In the genomic region with DNA sequence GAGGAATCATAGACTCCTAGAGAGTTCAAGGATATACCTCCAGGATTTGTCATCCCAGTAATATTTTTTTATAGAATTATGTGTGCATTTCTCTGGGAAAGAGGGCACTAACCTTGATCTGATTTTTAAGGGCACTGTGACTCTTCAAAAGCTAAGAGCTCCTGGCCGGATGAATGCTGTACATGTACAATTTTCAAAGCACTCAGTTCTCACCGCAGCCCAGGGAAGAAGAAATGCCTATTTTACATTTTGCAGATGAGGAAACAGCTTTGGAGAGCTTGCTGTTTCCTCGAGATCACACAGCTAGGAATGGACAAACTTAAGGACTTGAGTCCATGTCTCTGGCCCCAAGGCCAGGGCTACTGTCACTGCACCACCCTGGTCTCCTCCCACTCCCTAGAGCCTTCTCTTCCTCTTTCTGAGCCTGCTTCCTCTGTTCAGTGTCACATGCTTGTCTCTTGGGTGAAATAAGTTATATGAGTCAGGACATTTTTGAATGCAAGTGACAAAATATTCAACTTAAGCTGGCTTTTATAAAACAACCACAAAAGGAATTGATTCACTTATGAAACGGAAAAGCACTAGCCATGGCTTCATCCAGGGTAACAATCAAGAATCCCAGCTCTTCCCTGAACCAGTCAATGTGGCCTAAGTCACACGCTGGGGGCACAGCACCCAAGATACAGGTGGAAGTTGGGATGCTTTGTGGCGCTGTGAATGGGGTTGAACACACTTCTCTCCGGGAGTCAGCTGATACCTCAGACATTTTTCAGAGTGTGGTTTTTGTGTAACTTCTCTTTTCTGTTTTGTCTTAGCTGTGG, we compare ENCODE assay signal across 1 cellular context.
TF ChIP-seq lines count a peak whose summit lies in the region.

No MANE protein-coding gene starts in this region.

TF ChIP-seq in K562, 482 proteins besides CTCF, POLR2A, EP300 and RAD21 (continued from another document and continues in another):
- TF ChIP-seq, protein P1, sequence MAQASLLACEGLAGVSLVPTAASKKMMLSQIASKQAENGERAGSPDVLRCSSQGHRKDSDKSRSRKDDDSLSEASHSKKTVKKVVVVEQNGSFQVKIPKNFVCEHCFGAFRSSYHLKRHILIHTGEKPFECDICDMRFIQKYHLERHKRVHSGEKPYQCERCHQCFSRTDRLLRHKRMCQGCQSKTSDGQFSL (CRISPR knock-in tag; IDR thresholded peaks at IDR 0.05): no peak
- TF ChIP-seq, protein P1 (tag; IDR thresholded peaks at IDR 0.05): no peak
- TF ChIP-seq FOXK2 (conservative IDR thresholded peaks at IDR 0.05 in 1 of 2, IDR thresholded peaks at IDR 0.05 in 1 of 2; ENCODE audit: low read depth in 2 of 2) (no peak), ZNF24 (IDR thresholded peaks at IDR 0.05) (no peak), ZNF76 (CRISPR knock-in tag; IDR thresholded peaks at IDR 0.05; ENCODE audit: borderline replicate concordance) (peak; percentile 18; the same call in 1 of the 2 replicates), ZNF57 (CRISPR knock-in tag; IDR thresholded peaks at IDR 0.05) (no peak), TAF9B (IDR thresholded peaks at IDR 0.05; ENCODE audit: partially characterized antibody) (no peak), BCL6 (CRISPR knock-in tag; IDR thresholded peaks at IDR 0.05) (no peak), JUNB (CRISPR knock-in tag; conservative IDR thresholded peaks at IDR 0.05) (no peak), CAMTA2 (CRISPR knock-in tag; conservative IDR thresholded peaks at IDR 0.05) (0 out of 2 replicates have a peak, but pooled peaks have one; percentile 51), MTF1 (CRISPR knock-in tag; IDR thresholded peaks at IDR 0.05; ENCODE audit: borderline replicate concordance) (no peak), SP1 (CRISPR knock-in tag; IDR thresholded peaks at IDR 0.05) (no peak), SNIP1 (IDR thresholded peaks at IDR 0.05; ENCODE audit: low read depth) (no peak), HDAC6 (IDR thresholded peaks at IDR 0.05; ENCODE audit: low read depth, low read length) (no peak), TAF7 (tag; IDR thresholded peaks at IDR 0.05) (0 out of 2 replicates have a peak, but pooled peaks have one; percentile 5), SETDB1 (IDR thresholded peaks at IDR 0.05; ENCODE audit: low read length) (no peak), MAFK (IDR thresholded peaks at IDR 0.05; ENCODE audit: low read length) (0 out of 2 replicates have a peak, but pooled peaks have one; percentile 3), C11orf30 (IDR thresholded peaks at IDR 0.05; ENCODE audit: low read depth) (peak; percentile 31; the same call in 1 of the 2 replicates), ZFP1 (CRISPR knock-in tag; IDR thresholded peaks at IDR 0.05) (peak; percentile 8; the same call in 1 of the 2 replicates), ETV6 (IDR thresholded peaks at IDR 0.05; ENCODE audit: borderline replicate concordance in 1 of 2, low read depth in 2 of 2, low read length in 1 of 2) (peak; percentile 73 to 79; a peak in 3 of 4 replicates), ETV6 (CRISPR knock-in tag; IDR thresholded peaks at IDR 0.05; ENCODE audit: borderline replicate concordance) (no peak), KLF6 (CRISPR knock-in tag; IDR thresholded peaks at IDR 0.05; ENCODE audit: borderline replicate concordance) (peak; percentile 85), HMGN3 (IDR thresholded peaks at IDR 0.05; ENCODE audit: borderline replicate concordance, extremely low read depth, insufficient read length, low read depth, low read length) (no peak), YBX1 (IDR thresholded peaks at IDR 0.05) (no peak), SIX5 (IDR thresholded peaks at IDR 0.05; ENCODE audit: borderline replicate concordance in 1 of 2, insufficient read depth in 1 of 2, low read depth in 1 of 2, low read length in 2 of 2) (no peak), RB1 (IDR thresholded peaks at IDR 0.05; ENCODE audit: low read depth) (no peak)
- TF ChIP-seq, protein P2, sequence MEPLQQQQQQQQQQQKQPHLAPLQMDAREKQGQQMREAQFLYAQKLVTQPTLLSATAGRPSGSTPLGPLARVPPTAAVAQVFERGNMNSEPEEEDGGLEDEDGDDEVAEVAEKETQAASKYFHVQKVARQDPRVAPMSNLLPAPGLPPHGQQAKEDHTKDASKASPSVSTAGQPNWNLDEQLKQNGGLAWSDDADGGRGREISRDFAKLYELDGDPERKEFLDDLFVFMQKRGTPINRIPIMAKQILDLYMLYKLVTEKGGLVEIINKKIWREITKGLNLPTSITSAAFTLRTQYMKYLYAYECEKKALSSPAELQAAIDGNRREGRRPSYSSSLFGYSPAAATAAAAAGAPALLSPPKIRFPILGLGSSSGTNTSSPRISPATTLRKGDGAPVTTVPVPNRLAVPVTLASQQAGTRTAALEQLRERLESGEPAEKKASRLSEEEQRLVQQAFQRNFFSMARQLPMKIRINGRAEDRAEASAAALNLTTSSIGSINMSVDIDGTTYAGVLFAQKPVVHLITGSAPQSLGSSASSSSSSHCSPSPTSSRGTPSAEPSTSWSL (CRISPR knock-in tag; IDR thresholded peaks at IDR 0.05; ENCODE audit: borderline replicate concordance): no peak
- TF ChIP-seq, protein P3, sequence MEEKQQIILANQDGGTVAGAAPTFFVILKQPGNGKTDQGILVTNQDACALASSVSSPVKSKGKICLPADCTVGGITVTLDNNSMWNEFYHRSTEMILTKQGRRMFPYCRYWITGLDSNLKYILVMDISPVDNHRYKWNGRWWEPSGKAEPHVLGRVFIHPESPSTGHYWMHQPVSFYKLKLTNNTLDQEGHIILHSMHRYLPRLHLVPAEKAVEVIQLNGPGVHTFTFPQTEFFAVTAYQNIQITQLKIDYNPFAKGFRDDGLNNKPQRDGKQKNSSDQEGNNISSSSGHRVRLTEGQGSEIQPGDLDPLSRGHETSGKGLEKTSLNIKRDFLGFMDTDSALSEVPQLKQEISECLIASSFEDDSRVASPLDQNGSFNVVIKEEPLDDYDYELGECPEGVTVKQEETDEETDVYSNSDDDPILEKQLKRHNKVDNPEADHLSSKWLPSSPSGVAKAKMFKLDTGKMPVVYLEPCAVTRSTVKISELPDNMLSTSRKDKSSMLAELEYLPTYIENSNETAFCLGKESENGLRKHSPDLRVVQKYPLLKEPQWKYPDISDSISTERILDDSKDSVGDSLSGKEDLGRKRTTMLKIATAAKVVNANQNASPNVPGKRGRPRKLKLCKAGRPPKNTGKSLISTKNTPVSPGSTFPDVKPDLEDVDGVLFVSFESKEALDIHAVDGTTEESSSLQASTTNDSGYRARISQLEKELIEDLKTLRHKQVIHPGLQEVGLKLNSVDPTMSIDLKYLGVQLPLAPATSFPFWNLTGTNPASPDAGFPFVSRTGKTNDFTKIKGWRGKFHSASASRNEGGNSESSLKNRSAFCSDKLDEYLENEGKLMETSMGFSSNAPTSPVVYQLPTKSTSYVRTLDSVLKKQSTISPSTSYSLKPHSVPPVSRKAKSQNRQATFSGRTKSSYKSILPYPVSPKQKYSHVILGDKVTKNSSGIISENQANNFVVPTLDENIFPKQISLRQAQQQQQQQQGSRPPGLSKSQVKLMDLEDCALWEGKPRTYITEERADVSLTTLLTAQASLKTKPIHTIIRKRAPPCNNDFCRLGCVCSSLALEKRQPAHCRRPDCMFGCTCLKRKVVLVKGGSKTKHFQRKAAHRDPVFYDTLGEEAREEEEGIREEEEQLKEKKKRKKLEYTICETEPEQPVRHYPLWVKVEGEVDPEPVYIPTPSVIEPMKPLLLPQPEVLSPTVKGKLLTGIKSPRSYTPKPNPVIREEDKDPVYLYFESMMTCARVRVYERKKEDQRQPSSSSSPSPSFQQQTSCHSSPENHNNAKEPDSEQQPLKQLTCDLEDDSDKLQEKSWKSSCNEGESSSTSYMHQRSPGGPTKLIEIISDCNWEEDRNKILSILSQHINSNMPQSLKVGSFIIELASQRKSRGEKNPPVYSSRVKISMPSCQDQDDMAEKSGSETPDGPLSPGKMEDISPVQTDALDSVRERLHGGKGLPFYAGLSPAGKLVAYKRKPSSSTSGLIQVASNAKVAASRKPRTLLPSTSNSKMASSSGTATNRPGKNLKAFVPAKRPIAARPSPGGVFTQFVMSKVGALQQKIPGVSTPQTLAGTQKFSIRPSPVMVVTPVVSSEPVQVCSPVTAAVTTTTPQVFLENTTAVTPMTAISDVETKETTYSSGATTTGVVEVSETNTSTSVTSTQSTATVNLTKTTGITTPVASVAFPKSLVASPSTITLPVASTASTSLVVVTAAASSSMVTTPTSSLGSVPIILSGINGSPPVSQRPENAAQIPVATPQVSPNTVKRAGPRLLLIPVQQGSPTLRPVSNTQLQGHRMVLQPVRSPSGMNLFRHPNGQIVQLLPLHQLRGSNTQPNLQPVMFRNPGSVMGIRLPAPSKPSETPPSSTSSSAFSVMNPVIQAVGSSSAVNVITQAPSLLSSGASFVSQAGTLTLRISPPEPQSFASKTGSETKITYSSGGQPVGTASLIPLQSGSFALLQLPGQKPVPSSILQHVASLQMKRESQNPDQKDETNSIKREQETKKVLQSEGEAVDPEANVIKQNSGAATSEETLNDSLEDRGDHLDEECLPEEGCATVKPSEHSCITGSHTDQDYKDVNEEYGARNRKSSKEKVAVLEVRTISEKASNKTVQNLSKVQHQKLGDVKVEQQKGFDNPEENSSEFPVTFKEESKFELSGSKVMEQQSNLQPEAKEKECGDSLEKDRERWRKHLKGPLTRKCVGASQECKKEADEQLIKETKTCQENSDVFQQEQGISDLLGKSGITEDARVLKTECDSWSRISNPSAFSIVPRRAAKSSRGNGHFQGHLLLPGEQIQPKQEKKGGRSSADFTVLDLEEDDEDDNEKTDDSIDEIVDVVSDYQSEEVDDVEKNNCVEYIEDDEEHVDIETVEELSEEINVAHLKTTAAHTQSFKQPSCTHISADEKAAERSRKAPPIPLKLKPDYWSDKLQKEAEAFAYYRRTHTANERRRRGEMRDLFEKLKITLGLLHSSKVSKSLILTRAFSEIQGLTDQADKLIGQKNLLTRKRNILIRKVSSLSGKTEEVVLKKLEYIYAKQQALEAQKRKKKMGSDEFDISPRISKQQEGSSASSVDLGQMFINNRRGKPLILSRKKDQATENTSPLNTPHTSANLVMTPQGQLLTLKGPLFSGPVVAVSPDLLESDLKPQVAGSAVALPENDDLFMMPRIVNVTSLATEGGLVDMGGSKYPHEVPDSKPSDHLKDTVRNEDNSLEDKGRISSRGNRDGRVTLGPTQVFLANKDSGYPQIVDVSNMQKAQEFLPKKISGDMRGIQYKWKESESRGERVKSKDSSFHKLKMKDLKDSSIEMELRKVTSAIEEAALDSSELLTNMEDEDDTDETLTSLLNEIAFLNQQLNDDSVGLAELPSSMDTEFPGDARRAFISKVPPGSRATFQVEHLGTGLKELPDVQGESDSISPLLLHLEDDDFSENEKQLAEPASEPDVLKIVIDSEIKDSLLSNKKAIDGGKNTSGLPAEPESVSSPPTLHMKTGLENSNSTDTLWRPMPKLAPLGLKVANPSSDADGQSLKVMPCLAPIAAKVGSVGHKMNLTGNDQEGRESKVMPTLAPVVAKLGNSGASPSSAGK (IDR thresholded peaks at IDR 0.05): peak; percentile 78
- TF ChIP-seq, protein P4, sequence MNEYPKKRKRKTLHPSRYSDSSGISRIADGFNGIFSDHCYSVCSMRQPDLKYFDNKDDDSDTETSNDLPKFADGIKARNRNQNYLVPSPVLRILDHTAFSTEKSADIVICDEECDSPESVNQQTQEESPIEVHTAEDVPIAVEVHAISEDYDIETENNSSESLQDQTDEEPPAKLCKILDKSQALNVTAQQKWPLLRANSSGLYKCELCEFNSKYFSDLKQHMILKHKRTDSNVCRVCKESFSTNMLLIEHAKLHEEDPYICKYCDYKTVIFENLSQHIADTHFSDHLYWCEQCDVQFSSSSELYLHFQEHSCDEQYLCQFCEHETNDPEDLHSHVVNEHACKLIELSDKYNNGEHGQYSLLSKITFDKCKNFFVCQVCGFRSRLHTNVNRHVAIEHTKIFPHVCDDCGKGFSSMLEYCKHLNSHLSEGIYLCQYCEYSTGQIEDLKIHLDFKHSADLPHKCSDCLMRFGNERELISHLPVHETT (CRISPR knock-in tag; conservative IDR thresholded peaks at IDR 0.05 in 1 of 2, IDR thresholded peaks at IDR 0.05 in 1 of 2): peak in 1 of 2 experiments; percentile 78; a peak in 2 of 4 replicates
- TF ChIP-seq, protein P5, sequence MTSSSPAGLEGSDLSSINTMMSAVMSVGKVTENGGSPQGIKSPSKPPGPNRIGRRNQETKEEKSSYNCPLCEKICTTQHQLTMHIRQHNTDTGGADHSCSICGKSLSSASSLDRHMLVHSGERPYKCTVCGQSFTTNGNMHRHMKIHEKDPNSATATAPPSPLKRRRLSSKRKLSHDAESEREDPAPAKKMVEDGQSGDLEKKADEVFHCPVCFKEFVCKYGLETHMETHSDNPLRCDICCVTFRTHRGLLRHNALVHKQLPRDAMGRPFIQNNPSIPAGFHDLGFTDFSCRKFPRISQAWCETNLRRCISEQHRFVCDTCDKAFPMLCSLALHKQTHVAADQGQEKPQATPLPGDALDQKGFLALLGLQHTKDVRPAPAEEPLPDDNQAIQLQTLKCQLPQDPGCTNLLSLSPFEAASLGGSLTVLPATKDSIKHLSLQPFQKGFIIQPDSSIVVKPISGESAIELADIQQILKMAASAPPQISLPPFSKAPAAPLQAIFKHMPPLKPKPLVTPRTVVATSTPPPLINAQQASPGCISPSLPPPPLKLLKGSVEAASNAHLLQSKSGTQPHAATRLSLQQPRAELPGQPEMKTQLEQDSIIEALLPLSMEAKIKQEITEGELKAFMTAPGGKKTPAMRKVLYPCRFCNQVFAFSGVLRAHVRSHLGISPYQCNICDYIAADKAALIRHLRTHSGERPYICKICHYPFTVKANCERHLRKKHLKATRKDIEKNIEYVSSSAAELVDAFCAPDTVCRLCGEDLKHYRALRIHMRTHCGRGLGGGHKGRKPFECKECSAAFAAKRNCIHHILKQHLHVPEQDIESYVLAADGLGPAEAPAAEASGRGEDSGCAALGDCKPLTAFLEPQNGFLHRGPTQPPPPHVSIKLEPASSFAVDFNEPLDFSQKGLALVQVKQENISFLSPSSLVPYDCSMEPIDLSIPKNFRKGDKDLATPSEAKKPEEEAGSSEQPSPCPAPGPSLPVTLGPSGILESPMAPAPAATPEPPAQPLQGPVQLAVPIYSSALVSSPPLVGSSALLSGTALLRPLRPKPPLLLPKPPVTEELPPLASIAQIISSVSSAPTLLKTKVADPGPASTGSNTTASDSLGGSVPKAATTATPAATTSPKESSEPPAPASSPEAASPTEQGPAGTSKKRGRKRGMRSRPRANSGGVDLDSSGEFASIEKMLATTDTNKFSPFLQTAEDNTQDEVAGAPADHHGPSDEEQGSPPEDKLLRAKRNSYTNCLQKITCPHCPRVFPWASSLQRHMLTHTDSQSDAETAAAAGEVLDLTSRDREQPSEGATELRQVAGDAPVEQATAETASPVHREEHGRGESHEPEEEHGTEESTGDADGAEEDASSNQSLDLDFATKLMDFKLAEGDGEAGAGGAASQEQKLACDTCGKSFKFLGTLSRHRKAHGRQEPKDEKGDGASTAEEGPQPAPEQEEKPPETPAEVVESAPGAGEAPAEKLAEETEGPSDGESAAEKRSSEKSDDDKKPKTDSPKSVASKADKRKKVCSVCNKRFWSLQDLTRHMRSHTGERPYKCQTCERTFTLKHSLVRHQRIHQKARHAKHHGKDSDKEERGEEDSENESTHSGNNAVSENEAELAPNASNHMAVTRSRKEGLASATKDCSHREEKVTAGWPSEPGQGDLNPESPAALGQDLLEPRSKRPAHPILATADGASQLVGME (CRISPR knock-in tag; IDR thresholded peaks at IDR 0.05): peak; percentile 35; the same call in 1 of the 2 replicates
